17 cellular contexts compared by ENCODE assay signal in the genomic region with DNA sequence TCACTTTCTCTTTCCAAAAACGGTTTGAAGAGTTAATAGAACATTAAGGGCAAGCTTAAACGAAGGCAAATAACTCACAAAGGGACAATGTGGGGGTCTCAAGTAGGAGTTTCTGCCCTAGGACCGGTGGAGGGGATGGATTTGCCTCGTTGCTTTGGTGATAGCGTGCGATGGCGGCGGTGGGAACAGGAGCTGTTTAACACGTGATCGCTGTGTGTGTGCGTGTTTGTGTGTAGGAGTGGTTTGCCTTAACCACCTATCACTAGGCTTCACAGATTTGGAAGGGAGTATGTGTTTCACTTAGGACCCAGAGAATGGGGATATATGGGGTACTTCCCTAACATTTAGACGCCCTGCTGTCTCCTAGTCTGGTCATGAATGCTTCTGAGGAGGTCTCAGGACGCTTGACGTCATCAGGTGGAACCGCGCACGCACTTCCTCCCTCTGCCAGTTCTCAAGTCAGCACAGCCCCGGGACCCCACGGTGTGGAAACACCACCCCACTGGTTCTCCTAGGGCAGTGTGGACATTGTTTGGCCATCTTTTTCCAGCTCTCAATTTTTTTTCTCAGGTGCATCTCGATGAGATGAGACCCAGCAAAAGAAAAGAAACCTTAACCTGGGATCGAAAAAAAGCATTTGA.
"Had no signal": no experiment of that assay in that cellular context is flagged by ENCODE, and none has a peak within 500 bp of the region (broad histone marks: within the 10 kb centered on the region; RNA-seq: fewer than 3 reads in every experiment).

No MANE protein-coding gene starts in this region.

- ATAC-seq: foreskin keratinocyte; left lobe of liver; natural killer cell treated with Interleukin-12 subunit alpha and Interleukin-12 subunit beta and Interleukin-15 and Interleukin-18, amount 100 ng/mL, for 72 hours; sciatic nerve; stimulated activated memory B cell treated with anti-CD40 and anti-IgM and Interleukin-4, amounts not matched to agents 10 μg/mL and 1 μg/mL and 100 μg/mL, for 72 hours; stimulated activated naive CD8-positive, alpha-beta T cell treated with anti-CD3 and anti-CD28 coated beads, Interleukin-15, amount 100 ng/mL, for 72 hours; upper lobe of right lung had no signal

- H3K36me3 ChIP-seq: colonic mucosa, heart left ventricle, spleen, tibial artery, upper lobe of right lung had no signal

- H3K4me3 ChIP-seq: colonic mucosa, heart left ventricle, spleen, tibial artery, upper lobe of right lung had no signal

- H3K9me3 ChIP-seq: colonic mucosa, heart left ventricle, spleen, tibial artery, upper lobe of right lung had no signal

- DNase-seq: caudate nucleus; foreskin keratinocyte; heart left ventricle; hippocampal formation; spleen; stimulated activated CD4-positive, alpha-beta T cell treated with anti-CD3 and anti-CD28 coated beads, Interleukin-15, amount 100 ng/mL, for 24 hours; stimulated activated CD4-positive, alpha-beta T cell treated with anti-CD3 and anti-CD28 coated beads, Interleukin-1b, Interleukin-23, amount 100 ng/mL, for 48 hours; stimulated activated CD4-positive, alpha-beta T cell treated with anti-CD3 and anti-CD28 coated beads, Interleukin-4, amount 100 ng/mL, for 24 hours; stimulated activated naive CD8-positive, alpha-beta T cell treated with anti-CD3 and anti-CD28 coated beads, Interleukin-15, amount 100 ng/mL, for 72 hours; substantia nigra; tibial artery; upper lobe of right lung had no signal

- H3K27ac ChIP-seq: colonic mucosa, foreskin keratinocyte, heart left ventricle, spleen, tibial artery, upper lobe of right lung had no signal

- H3K4me1 ChIP-seq: colonic mucosa, foreskin keratinocyte, spleen, upper lobe of right lung had no signal

- H3K27me3 ChIP-seq: colonic mucosa, heart left ventricle, tibial artery, upper lobe of right lung had no signal
